ENCODE assay signal across 14 cellular contexts in the genomic region with DNA sequence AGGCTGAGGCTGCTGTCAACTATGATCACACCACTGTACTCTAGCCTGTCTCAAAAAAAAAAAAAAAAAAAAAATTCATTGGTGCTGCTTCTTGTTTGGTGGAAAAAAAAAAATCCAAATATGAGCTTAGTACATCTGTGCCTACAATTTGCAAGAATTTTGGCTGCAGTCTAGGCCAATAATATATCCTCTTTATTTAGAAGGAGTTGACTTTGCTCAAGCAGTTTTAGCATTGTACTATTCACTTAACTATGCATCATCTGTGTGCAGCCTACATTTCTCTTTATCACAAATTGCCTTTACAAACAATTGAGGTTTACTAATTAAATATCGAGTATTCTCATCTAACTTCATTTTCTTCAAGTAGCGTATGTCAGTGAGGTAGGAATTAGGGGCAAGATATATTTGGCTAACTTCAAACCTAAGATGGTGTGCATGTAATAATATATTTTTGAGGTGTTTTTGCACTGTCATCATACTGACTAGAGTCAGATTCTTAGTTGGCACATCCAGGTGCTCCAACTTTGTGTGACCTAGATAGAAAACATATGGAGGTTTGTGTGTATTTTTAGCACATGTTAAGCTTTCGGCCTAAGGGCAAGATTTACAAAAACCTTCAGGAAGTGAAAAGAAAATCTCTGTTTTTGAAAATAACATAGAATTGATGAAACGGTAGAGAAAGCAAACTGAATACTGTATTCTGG. TPM values are rescaled to one million over a fixed set of nuclear protein-coding genes. Genes with fewer than 3 reads are reported as not detected.
DNase-seq lines count a peak whose midpoint lies in the region; ATAC-seq, FAIRE-seq and TF ChIP-seq lines count a peak whose summit lies in the region.
"Had no signal": no experiment of that assay in that cellular context is flagged by ENCODE, and none has a peak within 500 bp of the region (broad histone marks: within the 10 kb centered on the region; RNA-seq: fewer than 3 reads in every experiment).

No MANE protein-coding gene starts in this region.

- ATAC-seq in GM12878, result no peak
- no peak for ATAC-seq in activated naive CD8-positive, alpha-beta T cell treated with anti-CD3 and anti-CD28 coated beads, Interleukin-2, amount 50 U/mL, for 24 hours
- ATAC-seq in HG02973 (IDR thresholded peaks at IDR 0.05; ENCODE audit: unreplicated experiment), result no peak

- intact Hi-C loops in GM12878 (cut with micrococcal nuclease; ENCODE audit: unreplicated experiment), result no loop called here

- DNase-seq in Caki2 (ENCODE audit: low read depth) (peak; percentile 6), GM12878 (ENCODE audit: low read depth, low spot score) (no peak), mesenchymal stem cell (no peak), GM13977 (ENCODE audit: low spot score) (no peak), epidermal melanocyte (ENCODE audit: insufficient read length, low spot score) (no peak)
- no peak for DNase-seq in activated naive CD8-positive, alpha-beta T cell treated with anti-CD3 and anti-CD28 coated beads, Interleukin-2, amount 50 U/mL, for 24 hours
- DNase-seq: activated CD4-positive, alpha-beta T cell treated with anti-CD3 and anti-CD28 coated beads for 4 hours; glutamatergic neuron; H7; NCI-H524 treated with DMSO at 0.1 percent for 48 hours; stimulated activated CD4-positive, alpha-beta T cell treated with anti-CD3 and anti-CD28 coated beads, Interleukin-15, amount 100 ng/mL, for 24 hours had no signal

- TF ChIP-seq CTCF in KMS-11 (conservative IDR thresholded peaks at IDR 0.05; ENCODE audit: low read depth, low read length) (no peak), GM12878 (IDR thresholded peaks at IDR 0.05 in 2 of 3, conservative IDR thresholded peaks at IDR 0.05 in 1 of 3; ENCODE audit: control insufficient read depth in 2 of 3, extremely low read depth in 1 of 3, insufficient read depth in 1 of 3, low read depth in 3 of 3, low read length in 3 of 3) (no peak), GM13977 (IDR thresholded peaks at IDR 0.05; ENCODE audit: extremely low read depth, insufficient read depth, missing control alignments) (no peak)

- peaks cover 30% of the 10 kb centered on the region for H3K4me1 ChIP-seq in KMS-11 (ENCODE audit: low read depth, poor library complexity, severe bottlenecking)
- H3K4me1 ChIP-seq in GM12878 (ENCODE audit: control insufficient read depth, insufficient read depth, low read length), result peaks cover 2% of the 10 kb centered on the region; the same call in 1 of the 2 replicates
- no peaks in the 10 kb centered on the region for H3K4me1 ChIP-seq in mesenchymal stem cell (ENCODE audit: control insufficient read depth, insufficient read depth, low read depth, low read length)

- RAD21 ChIA-PET in GM12878 (lab: Charles Lee; ENCODE audit: unreplicated experiment), result no interaction called here

- TF ChIP-seq RAD21 in GM12878 (IDR thresholded peaks at IDR 0.05; ENCODE audit: insufficient read depth, low read depth, low read length), result no peak

- 93% methylated on average over 4 of the region's 4 CpGs for WGBS in GM12878 (ENCODE audit: insufficient coverage, insufficient replicate concordance, low lambda C conversion rate, missing lambda C conversion rate)
- 86% methylated on average over 2 of the region's 4 CpGs for WGBS in mesenchymal stem cell

- no TSS peak for BruUV-seq in GM12878 (replicated peaks; lab: Mats Ljungman, UMichigan)

- H3K27ac Mint-ChIP-seq in activated naive CD8-positive, alpha-beta T cell treated with anti-CD3 and anti-CD28 coated beads, Interleukin-2, amount 50 U/mL, for 24 hours, result no peak overlapping the region
- H3K27ac Mint-ChIP-seq: activated naive CD4-positive, alpha-beta T cell treated with anti-CD3 and anti-CD28 coated beads, Interleukin-2, amount 50 U/mL, for 24 hours had no signal

- H3K23ac ChIP-seq in mesenchymal stem cell (ENCODE audit: low read length in 2 of 2), result no peak overlapping the region

- peaks cover 6% of the 10 kb centered on the region for H3K79me1 ChIP-seq in mesenchymal stem cell (replicated peaks; ENCODE audit: low read length, poor library complexity, severe bottlenecking)

- no peak overlapping the region for H2BK15ac ChIP-seq in mesenchymal stem cell (ENCODE audit: low read depth, poor library complexity, severe bottlenecking)

- no peak overlapping the region for H2BK5ac ChIP-seq in mesenchymal stem cell (ENCODE audit: low read depth, low read length, poor library complexity, severe bottlenecking)

- POLR2A ChIA-PET in GM12878 (lab: Charles Lee), result interaction anchor here (0.6 to 0.7 kb wide), 2 partner anchors 27 to 509 kb away, joined by 3 to 5 read pairs; no protein-coding TSS in a partner anchor

- peaks cover 37% of the 10 kb centered on the region for H3K36me3 Mint-ChIP-seq in activated naive CD8-positive, alpha-beta T cell treated with anti-CD3 and anti-CD28 coated beads, Interleukin-2, amount 50 U/mL, for 24 hours (ENCODE audit: low read depth)

- H3K79me2 ChIP-seq in KMS-11 (ENCODE audit: insufficient read depth, low read depth), result no peaks in the 10 kb centered on the region
- no peaks in the 10 kb centered on the region for H3K79me2 ChIP-seq in GM12878 (ENCODE audit: control insufficient read depth, insufficient read depth, low read length)

- no peak overlapping the region for H2AK5ac ChIP-seq in mesenchymal stem cell (ENCODE audit: low read length, severe bottlenecking)

- H3K4me3 ChIP-seq in KMS-11 (IDR thresholded peaks at IDR 0.05; ENCODE audit: insufficient read depth, low read depth, low read length) (no peak overlapping the region), GM12878 (no peak overlapping the region), mesenchymal stem cell (ENCODE audit: insufficient read depth in 1 of 2, low read depth in 1 of 2, low read length in 2 of 2) (no peak overlapping the region)

- H3K4me1 Mint-ChIP-seq in activated naive CD8-positive, alpha-beta T cell treated with anti-CD3 and anti-CD28 coated beads, Interleukin-2, amount 50 U/mL, for 24 hours, result peaks cover 12% of the 10 kb centered on the region

- in situ Hi-C loops in Caki2 (cut with HindIII; ENCODE audit: low pct_unique_long_range_greater_than_20kb, low sequenced_read_pairs) (no loop called here), GM12878 (cut with MboI) (no loop called here), GM13977 (cut with MboI; ENCODE audit: low pct_unique_long_range_greater_than_20kb, low sequenced_read_pairs, unreplicated experiment) (no loop called here)

- H3K9me3 ChIP-seq in GM12878 (replicated peaks; ENCODE audit: control insufficient read depth, insufficient read depth, low read length) (no peaks in the 10 kb centered on the region; the same call in 1 of the 3 replicates), mesenchymal stem cell (ENCODE audit: control insufficient read depth, low read length) (no peaks in the 10 kb centered on the region)

- no peaks in the 10 kb centered on the region for H3K27me3 Mint-ChIP-seq in activated naive CD8-positive, alpha-beta T cell treated with anti-CD3 and anti-CD28 coated beads, Interleukin-2, amount 50 U/mL, for 24 hours
- H3K27me3 Mint-ChIP-seq: activated naive CD4-positive, alpha-beta T cell treated with anti-CD3 and anti-CD28 coated beads, Interleukin-2, amount 50 U/mL, for 24 hours had no signal

- H4K20me1 ChIP-seq in KMS-11 (ENCODE audit: insufficient read depth) (no peaks in the 10 kb centered on the region), GM12878 (ENCODE audit: control insufficient read depth, insufficient read depth) (no peaks in the 10 kb centered on the region)

- TF ChIP-seq EP300 in GM12878 (IDR thresholded peaks at IDR 0.05; ENCODE audit: borderline replicate concordance in 1 of 2, control insufficient read depth in 1 of 2, low read depth in 2 of 2, low read length in 2 of 2), result no peak

- no peak overlapping the region for H3K14ac ChIP-seq in mesenchymal stem cell (ENCODE audit: low read length in 2 of 2)

- no peak overlapping the region for H3K18ac ChIP-seq in mesenchymal stem cell (ENCODE audit: low read depth in 1 of 2, low read length in 2 of 2)

- H3K27me3 ChIP-seq in KMS-11 (ENCODE audit: insufficient read depth, low read depth), result no peaks in the 10 kb centered on the region
- H3K27me3 ChIP-seq in GM12878 (replicated peaks in 1 of 2; ENCODE audit: control insufficient read depth in 2 of 2, insufficient read depth in 2 of 2, low read length in 1 of 2), result no peaks in the 10 kb centered on the region
- no peaks in the 10 kb centered on the region for H3K27me3 ChIP-seq in mesenchymal stem cell (ENCODE audit: control insufficient read depth in 1 of 2, insufficient read depth in 1 of 2, low read length in 2 of 2)

- no peak overlapping the region for H3K9ac ChIP-seq in KMS-11
- H3K9ac ChIP-seq in GM12878 (ENCODE audit: control insufficient read depth, insufficient read depth, low read length), result no peak overlapping the region
- peak overlapping the region; percentile 3 for H3K9ac ChIP-seq in mesenchymal stem cell (ENCODE audit: low read length)

- FAIRE-seq in GM12878 (lab: Jason Lieb, UNC), result peak; percentile 23

- CTCF ChIA-PET in GM12878 (lab: Yijun Ruan, JAX), result interaction anchor here (0.6 to 1.2 kb wide), 2 partner anchors 13 to 85 kb away, joined by 3 read pairs; no protein-coding TSS in a partner anchor

- SMC1A ChIA-PET in GM12878 (lab: Charles Lee; ENCODE audit: uncharacterized antibody, unreplicated experiment), result interaction anchor here (0.6 to 1.6 kb wide), 4 partner anchors 12 to 36 kb away, joined by 3 read pairs; no protein-coding TSS in a partner anchor

- TF ChIP-seq POLR2A in GM12878 (IDR thresholded peaks at IDR 0.05; ENCODE audit: low read depth, low read length), result no peak

- H3K4me3 Mint-ChIP-seq in activated naive CD8-positive, alpha-beta T cell treated with anti-CD3 and anti-CD28 coated beads, Interleukin-2, amount 50 U/mL, for 24 hours, result no peak overlapping the region
- H3K4me3 Mint-ChIP-seq: activated naive CD4-positive, alpha-beta T cell treated with anti-CD3 and anti-CD28 coated beads, Interleukin-2, amount 50 U/mL, for 24 hours had no signal

- no peak overlapping the region for H2BK120ac ChIP-seq in mesenchymal stem cell (ENCODE audit: low read depth, low read length)

- no peak overlapping the region for H4K8ac ChIP-seq in mesenchymal stem cell (ENCODE audit: low read length)

- no peak overlapping the region for H2BK12ac ChIP-seq in mesenchymal stem cell (ENCODE audit: low read length in 2 of 2)

- H4K91ac ChIP-seq in mesenchymal stem cell (ENCODE audit: low read length), result no peak overlapping the region

- H2AFZ ChIP-seq in KMS-11 (ENCODE audit: low read depth) (no peak overlapping the region), GM12878 (ENCODE audit: control insufficient read depth, low read depth, low read length) (no peak overlapping the region), mesenchymal stem cell (ENCODE audit: low read depth, low read length) (no peak overlapping the region)

- no peaks in the 10 kb centered on the region for H3K9me3 Mint-ChIP-seq in activated naive CD8-positive, alpha-beta T cell treated with anti-CD3 and anti-CD28 coated beads, Interleukin-2, amount 50 U/mL, for 24 hours
- H3K9me3 Mint-ChIP-seq: activated naive CD4-positive, alpha-beta T cell treated with anti-CD3 and anti-CD28 coated beads, Interleukin-2, amount 50 U/mL, for 24 hours had no signal

- no peaks in the 10 kb centered on the region for H3K36me3 ChIP-seq in KMS-11 (ENCODE audit: insufficient read depth)
- peaks cover 0 to 3% of the 10 kb centered on the region in 2 experiments; a peak in 1 of 4 replicates for H3K36me3 ChIP-seq in GM12878 (ENCODE audit: control insufficient read depth in 2 of 2, insufficient read depth in 2 of 2, low read length in 1 of 2)
- peaks cover 0 to 6% of the 10 kb centered on the region in 2 experiments for H3K36me3 ChIP-seq in mesenchymal stem cell (ENCODE audit: control insufficient read depth in 1 of 2, insufficient read depth in 2 of 2, low read depth in 1 of 2, low read length in 2 of 2)

- H3K4ac ChIP-seq in mesenchymal stem cell (ENCODE audit: low read depth in 1 of 2, low read length in 2 of 2), result no peak overlapping the region

- H3K27ac ChIP-seq in KMS-11, result peak overlapping the region; percentile 37; the same call in 1 of the 2 replicates
- no peak overlapping the region for H3K27ac ChIP-seq in GM12878 (ENCODE audit: control insufficient read depth, insufficient read depth)
- peak overlapping the region; percentile 53 for H3K27ac ChIP-seq in mesenchymal stem cell (ENCODE audit: low read length, poor library complexity, severe bottlenecking)

- peak overlapping the region; percentile 33 for H3K4me2 ChIP-seq in KMS-11
- H3K4me2 ChIP-seq in GM12878 (ENCODE audit: control insufficient read depth, insufficient read depth), result no peak overlapping the region
- H3K4me2 ChIP-seq in mesenchymal stem cell (ENCODE audit: low read length, poor library complexity, severe bottlenecking), result no peak overlapping the region

RNA-seq across cellular contexts. Expression of gene PMS1, which starts 51.8 kb away (rescaled TPM):
- 11.1 and 19.2 TPM in 2 replicates for total RNA-seq in Caki2 (2014; rRNA removed; shearing (Covaris generic); ENCODE audit: low replicate concordance)
- total RNA-seq in GM12878 (2013; cell fraction: nucleolus; rRNA removed), result 80.9 and 86.7 TPM in 2 replicates
- total RNA-seq in GM12878 (2014; rRNA removed), result 26.4 and 32.7 TPM in 2 replicates
- 43.3 and 43.5 TPM in 2 replicates for total RNA-seq in GM12878 (2014; rRNA removed; fragmentation: Illumina TruSeq; extraction: Trizol)
- total RNA-seq in GM12878 (2021), result 35.9 and 36.5 TPM in 2 replicates
- 5.9 TPM for polyA plus RNA-seq in GM12878 (2011; ENCODE audit: low read depth)
- polyA plus RNA-seq in GM12878 (2011; rRNA removed), result 19.6 and 33.2 TPM in 2 replicates
- polyA plus RNA-seq in GM12878 (2011; cell fraction: cytosol; rRNA removed), result 7.8 and 8.5 TPM in 2 replicates
- 21.7 and 22.7 TPM in 2 replicates for polyA plus RNA-seq in GM12878 (2011; cell fraction: nucleus; rRNA removed)
- polyA plus RNA-seq in GM12878 (2012), result 11.9 and 14.8 TPM in 2 replicates
- 32.5 and 43.9 TPM in 2 replicates for polyA plus RNA-seq in GM12878 (2014; fragmentation: Illumina TruSeq; extraction: Trizol)
- polyA plus RNA-seq in GM12878 (2014; fragmentation: Nextera tagmentation; extraction: Ambion mirVana), result 10 to 100 TPM; 18.7 to 19.2 TPM
- polyA plus RNA-seq in GM12878 (2014; rRNA removed), result 16.5 and 21.3 TPM in 2 replicates
- polyA plus RNA-seq in GM12878 (2016; fragmentation: Nextera tagmentation; extraction: Ambion mirVana), result 10 to 100 TPM; 44.3 to 50.6 TPM
- 17.8 and 18.2 TPM in 2 replicates for polyA minus RNA-seq in GM12878 (2011; rRNA and poly(A)+ RNA removed)
- polyA minus RNA-seq in GM12878 (2011; cell fraction: cytosol; rRNA and poly(A)+ RNA removed), result 14.6 and 17.2 TPM in 2 replicates
- 26.4 and 37.1 TPM in 2 replicates for polyA minus RNA-seq in GM12878 (2011; cell fraction: nucleus; rRNA and poly(A)+ RNA removed)
- polyA plus RNA-seq in mesenchymal stem cell (2013, experiment 1 of 2), result 8.8 TPM
- 9.5 TPM for polyA plus RNA-seq in mesenchymal stem cell (2013, experiment 2 of 2)

RNA-seq across cellular contexts. Expression of gene ORMDL1, which starts 51.9 kb away (rescaled TPM):
- 33.8 and 39.8 TPM in 2 replicates for total RNA-seq in Caki2 (2014; rRNA removed; shearing (Covaris generic); ENCODE audit: low replicate concordance)
- total RNA-seq in GM12878 (2013; cell fraction: nucleolus; rRNA removed), result 208 and 234 TPM in 2 replicates
- total RNA-seq in GM12878 (2014; rRNA removed), result 91.4 and 104 TPM in 2 replicates
- 75.9 and 76.7 TPM in 2 replicates for total RNA-seq in GM12878 (2014; rRNA removed; fragmentation: Illumina TruSeq; extraction: Trizol)
- total RNA-seq in GM12878 (2021), result 59.0 and 62.6 TPM in 2 replicates
- polyA plus RNA-seq in GM12878 (2011; ENCODE audit: low read depth), result 52.1 TPM
- polyA plus RNA-seq in GM12878 (2011; rRNA removed), result 140 and 188 TPM in 2 replicates
- polyA plus RNA-seq in GM12878 (2011; cell fraction: cytosol; rRNA removed), result 46.8 and 49.7 TPM in 2 replicates
- 273 and 383 TPM in 2 replicates for polyA plus RNA-seq in GM12878 (2011; cell fraction: nucleus; rRNA removed)
- polyA plus RNA-seq in GM12878 (2012), result 77.5 and 83.5 TPM in 2 replicates
- 100 and 130 TPM in 2 replicates for polyA plus RNA-seq in GM12878 (2014; fragmentation: Illumina TruSeq; extraction: Trizol)
- 10 to 100 TPM; 68.9 to 89.5 TPM for polyA plus RNA-seq in GM12878 (2014; fragmentation: Nextera tagmentation; extraction: Ambion mirVana)
- polyA plus RNA-seq in GM12878 (2014; rRNA removed), result 95.4 and 114 TPM in 2 replicates
- polyA plus RNA-seq in GM12878 (2016; fragmentation: Nextera tagmentation; extraction: Ambion mirVana), result 100 to 1,000 TPM; 156 to 161 TPM
- polyA minus RNA-seq in GM12878 (2011; rRNA and poly(A)+ RNA removed), result 33.0 and 50.9 TPM in 2 replicates
- polyA minus RNA-seq in GM12878 (2011; cell fraction: cytosol; rRNA and poly(A)+ RNA removed), result 9.6 and 10.6 TPM in 2 replicates
- 43.3 and 54.0 TPM in 2 replicates for polyA minus RNA-seq in GM12878 (2011; cell fraction: nucleus; rRNA and poly(A)+ RNA removed)
- polyA plus RNA-seq in mesenchymal stem cell (2013, experiment 1 of 2), result 73.6 TPM
- 79.0 TPM for polyA plus RNA-seq in mesenchymal stem cell (2013, experiment 2 of 2)
